ENCODE assay signal across 13 cellular contexts in genomic region chr3:180018588-180018987, GRCh38. TPM values are rescaled to one million over a fixed set of nuclear protein-coding genes. Genes with fewer than 3 reads are reported as not detected.
A peak's percentile ranks its signal among the peaks of the same experiment; 100 is the strongest.
DNase-seq lines count a peak whose midpoint lies in the region; ATAC-seq and TF ChIP-seq lines count a peak whose summit lies in the region.
"Had no signal": no experiment of that assay in that cellular context is flagged by ENCODE, and none has a peak within 500 bp of the region (broad histone marks: within the 10 kb centered on the region; RNA-seq: fewer than 3 reads in every experiment).

No MANE protein-coding gene starts in this region.

- H3K36me3 Mint-ChIP-seq in natural killer cell, result no peaks in the 10 kb centered on the region
- no peaks in the 10 kb centered on the region for H3K36me3 Mint-ChIP-seq in activated T-cell treated with anti-CD3 and anti-CD28 coated beads, Interleukin-2, amount 50 U/mL, for 4 hours (ENCODE audit: insufficient read depth)
- H3K36me3 Mint-ChIP-seq: brain had no signal

- peak; percentile 3 for TF ChIP-seq CTCF in GM12865 (IDR thresholded peaks at IDR 0.05; ENCODE audit: insufficient read depth, low read depth, low read length, missing control alignments)
- peak; percentile 24; the same call in 1 of the 2 replicates for TF ChIP-seq CTCF in LNCaP clone FGC (IDR thresholded peaks at IDR 0.05; ENCODE audit: control insufficient read depth, extremely low read depth, insufficient read depth)
- TF ChIP-seq CTCF in natural killer cell (IDR thresholded peaks at IDR 0.05), result no peak
- no peak for TF ChIP-seq CTCF in right atrium auricular region (IDR thresholded peaks at IDR 0.05)

- ATAC-seq in GM21526 (IDR thresholded peaks at IDR 0.05; ENCODE audit: low FRiP score, unreplicated experiment), result peak; percentile 58
- ATAC-seq in natural killer cell, result no peak
- ATAC-seq in activated T-cell treated with anti-CD3 and anti-CD28 coated beads, Interleukin-2, amount 50 U/mL, for 4 hours, result no peak
- ATAC-seq: sciatic nerve had no signal

- no peak overlapping the region for H3K27ac Mint-ChIP-seq in natural killer cell

- intact Hi-C loops in natural killer cell (cut with micrococcal nuclease), result no loop called here

- H3K4me1 ChIP-seq in right atrium auricular region, result no peaks in the 10 kb centered on the region
- H3K4me1 ChIP-seq: BLaER1 had no signal

- H3K4me3 ChIP-seq in GM12865 (ENCODE audit: low read depth, low read length), result no peak overlapping the region
- no peak overlapping the region for H3K4me3 ChIP-seq in LNCaP clone FGC (ENCODE audit: low read depth, low read length)
- no peak overlapping the region for H3K4me3 ChIP-seq in right atrium auricular region
- H3K4me3 ChIP-seq: BLaER1 had no signal

- no peaks in the 10 kb centered on the region for H3K9me3 ChIP-seq in right atrium auricular region
- H3K9me3 ChIP-seq: BLaER1 had no signal

- H3K4me3 Mint-ChIP-seq in natural killer cell, result no peak overlapping the region
- H3K4me3 Mint-ChIP-seq in activated T-cell treated with anti-CD3 and anti-CD28 coated beads, Interleukin-2, amount 50 U/mL, for 4 hours, result no peak overlapping the region

- no peaks in the 10 kb centered on the region for H3K27me3 ChIP-seq in right atrium auricular region
- H3K27me3 ChIP-seq: BLaER1 had no signal

- no peaks in the 10 kb centered on the region for H3K27me3 Mint-ChIP-seq in natural killer cell (ENCODE audit: low read depth in 2 of 2)
- H3K27me3 Mint-ChIP-seq in activated T-cell treated with anti-CD3 and anti-CD28 coated beads, Interleukin-2, amount 50 U/mL, for 4 hours (ENCODE audit: low read depth), result no peaks in the 10 kb centered on the region
- H3K27me3 Mint-ChIP-seq: brain had no signal

- DNase-seq in GM12865 (ENCODE audit: low read depth), result peak; percentile 55
- DNase-seq in LNCaP clone FGC (ENCODE audit: low read depth), result no peak
- peak in 29 of 51 donors; percentile 1 to 79 (median 22) for DNase-seq in hypothalamus (lab: John Stamatoyannopoulos, UW)
- no peak for DNase-seq in natural killer cell
- DNase-seq in activated T-cell treated with anti-CD3 and anti-CD28 coated beads, Interleukin-2, amount 50 U/mL, for 4 hours, result no peak
- no peak for DNase-seq in GM03348 (ENCODE audit: low spot score)
- DNase-seq in right atrium auricular region (ENCODE audit: low spot score), result no peak
- DNase-seq: Kasumi-1 had no signal

- H3K27ac ChIP-seq in right atrium auricular region, result no peak overlapping the region
- H3K27ac ChIP-seq: BLaER1 had no signal

- no peaks in the 10 kb centered on the region for H3K4me1 Mint-ChIP-seq in natural killer cell
- no peaks in the 10 kb centered on the region for H3K4me1 Mint-ChIP-seq in activated T-cell treated with anti-CD3 and anti-CD28 coated beads, Interleukin-2, amount 50 U/mL, for 4 hours (ENCODE audit: low read depth)
- H3K4me1 Mint-ChIP-seq: brain had no signal

- H3K9me3 Mint-ChIP-seq in natural killer cell, result peaks cover 0 to 5% of the 10 kb centered on the region in 2 donors
- no peaks in the 10 kb centered on the region for H3K9me3 Mint-ChIP-seq in activated T-cell treated with anti-CD3 and anti-CD28 coated beads, Interleukin-2, amount 50 U/mL, for 4 hours
- H3K9me3 Mint-ChIP-seq: brain had no signal

- H3K36me3 ChIP-seq in right atrium auricular region, result no peaks in the 10 kb centered on the region
- H3K36me3 ChIP-seq: BLaER1 had no signal

RNA-seq across cellular contexts. Expression of gene PEX5L, which starts 18.1 kb away (rescaled TPM):
- total RNA-seq in natural killer cell (not detected), right atrium auricular region (under 1 TPM; 0.07 to 0.90 TPM)
- under 1 TPM in 1 of 3 donors, not detected in 2; 0.30 TPM for total RNA-seq in activated T-cell treated with anti-CD3 and anti-CD28 coated beads, Interleukin-2, amount 50 U/mL, for 4 hours
- total RNA-seq: RPMI7951 had no signal

Comparison
In these comparisons a context has a peak if more than half of its experiments do, and no peak if none do; other contexts are left out.
1. DNase-seq: peak in GM12865 (single experiment) and hypothalamus (29 of 51); none in LNCaP clone FGC (single experiment), natural killer cell (single experiment), activated T-cell treated with anti-CD3 and anti-CD28 coated beads, Interleukin-2, amount 50 U/mL, for 4 hours (single experiment), GM03348 (single experiment) and right atrium auricular region (single experiment).
2. CTCF ChIP-seq: peak in GM12865 (single experiment) and LNCaP clone FGC (single experiment); none in natural killer cell (single experiment) and right atrium auricular region (0 of 2).